ENCODE assay signal across 1 cellular context in the genomic region with DNA sequence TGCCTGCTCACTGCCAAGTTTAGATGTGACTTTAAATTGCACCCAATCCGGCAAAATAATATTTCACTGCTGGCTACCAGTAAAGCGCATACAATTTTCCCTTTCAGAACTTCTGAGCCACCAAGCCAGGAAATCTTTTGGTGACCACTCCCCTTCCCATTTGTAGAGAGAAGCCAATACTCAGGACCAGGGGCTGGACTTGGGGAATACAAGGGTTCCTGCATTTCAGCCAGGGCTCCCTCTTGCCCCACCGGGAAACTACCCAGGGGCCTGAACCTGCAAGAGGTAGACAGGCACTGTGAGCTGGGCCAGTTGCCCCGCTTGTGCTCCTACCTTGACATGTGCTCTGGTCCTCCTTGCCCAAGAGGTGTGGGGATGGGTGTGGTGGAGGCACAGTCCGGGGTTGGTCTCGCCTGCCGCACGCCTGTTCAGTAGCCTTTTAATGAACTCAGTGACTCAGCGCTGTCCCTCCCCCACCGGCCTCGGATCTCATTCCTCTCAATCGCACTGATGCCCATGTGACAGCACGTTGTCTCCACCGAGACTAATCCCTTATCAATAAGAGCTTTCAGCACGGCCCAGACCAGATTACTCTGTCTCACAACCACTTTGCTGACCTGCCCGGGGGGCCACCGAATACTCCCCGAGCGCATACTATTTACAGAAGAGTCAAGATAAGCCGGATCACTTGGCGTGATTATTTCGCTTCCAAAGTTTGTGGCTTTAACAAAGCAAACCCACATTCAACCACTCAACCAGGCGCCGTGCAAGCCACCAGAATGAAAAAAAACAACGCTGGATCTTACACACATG.
TF ChIP-seq lines count a peak whose summit lies in the region.

No MANE protein-coding gene starts in this region.

TF ChIP-seq in endothelial cell of umbilical vein, 7 proteins besides CTCF, POLR2A, EP300 and RAD21:
- TF ChIP-seq MYC (IDR thresholded peaks at IDR 0.05; ENCODE audit: low read depth, low read length): no peak
- TF ChIP-seq JUN (IDR thresholded peaks at IDR 0.05; ENCODE audit: borderline replicate concordance, insufficient read depth, insufficient read length, low read depth): no peak
- TF ChIP-seq MAX (IDR thresholded peaks at IDR 0.05; ENCODE audit: insufficient read depth, insufficient read length): no peak
- TF ChIP-seq FOS (IDR thresholded peaks at IDR 0.05; ENCODE audit: borderline replicate concordance, insufficient read depth, low read length): no peak
- TF ChIP-seq POLR2AphosphoS5 (IDR thresholded peaks at IDR 0.05; ENCODE audit: insufficient read depth, low read depth, low read length): no peak
- no peak for TF ChIP-seq GATA2 (IDR thresholded peaks at IDR 0.05; ENCODE audit: insufficient read depth, insufficient read length, low read depth, low read length)
- TF ChIP-seq EZH2 (IDR thresholded peaks at IDR 0.05; ENCODE audit: borderline replicate concordance, low read depth, low read length, severe bottlenecking): no peak
